ENCODE assay signal across 1 cellular context in the genomic region with DNA sequence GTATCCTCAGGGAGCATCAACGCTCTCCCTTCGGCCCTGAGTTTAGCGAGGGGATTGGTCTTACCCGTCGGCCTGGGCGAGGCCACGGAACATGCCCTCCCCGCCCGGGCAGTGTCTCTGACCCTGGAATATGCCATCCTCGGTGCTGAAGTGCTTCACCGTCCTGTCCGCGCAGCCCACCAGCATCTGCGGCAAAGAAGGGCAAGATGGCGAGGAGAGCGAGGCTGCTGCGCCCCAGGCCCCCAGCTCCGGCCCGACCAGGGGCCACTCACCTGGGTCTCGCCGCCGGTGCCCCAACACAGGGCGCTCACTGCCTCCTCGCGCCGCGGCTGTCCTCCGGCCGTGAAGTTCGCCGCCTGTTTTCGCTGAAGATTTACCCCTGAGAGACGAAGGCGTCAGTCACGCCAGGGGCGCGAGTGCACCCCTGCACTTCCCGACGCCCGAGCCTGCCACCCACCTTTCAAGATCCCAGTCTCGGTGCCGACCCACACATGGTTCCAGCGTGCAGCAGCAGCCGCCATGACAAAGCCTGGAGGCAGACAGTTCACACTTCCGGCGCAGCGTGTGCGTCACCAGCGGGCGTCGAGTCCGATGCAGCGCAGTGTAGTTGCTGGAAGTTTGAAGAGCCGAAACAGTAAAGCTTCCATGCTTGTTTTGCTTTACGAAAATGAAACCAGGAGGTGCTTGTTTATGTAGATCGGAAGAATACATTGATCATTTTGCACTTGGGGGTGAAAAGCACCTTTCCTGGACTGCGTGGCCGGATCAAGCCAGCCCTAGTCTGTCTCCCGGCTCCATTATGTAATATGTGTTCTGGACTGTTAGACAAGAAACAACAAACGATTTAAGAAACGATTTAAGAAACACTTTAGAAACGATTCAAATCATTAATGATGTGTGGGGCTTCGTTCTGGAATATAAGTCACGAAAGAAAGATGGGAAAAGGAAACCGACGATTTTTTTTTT.
TF ChIP-seq lines count a peak whose summit lies in the region.

TSS of gene WDR74 (minus strand) at position 541 of the 966 bp plus-strand sequence. CDS start at position 521, 20 bp downstream.

TF ChIP-seq in GM12878, 131 proteins besides CTCF, POLR2A, EP300 and RAD21 (continued from another document and continues in another):
- TF ChIP-seq, protein P1, sequence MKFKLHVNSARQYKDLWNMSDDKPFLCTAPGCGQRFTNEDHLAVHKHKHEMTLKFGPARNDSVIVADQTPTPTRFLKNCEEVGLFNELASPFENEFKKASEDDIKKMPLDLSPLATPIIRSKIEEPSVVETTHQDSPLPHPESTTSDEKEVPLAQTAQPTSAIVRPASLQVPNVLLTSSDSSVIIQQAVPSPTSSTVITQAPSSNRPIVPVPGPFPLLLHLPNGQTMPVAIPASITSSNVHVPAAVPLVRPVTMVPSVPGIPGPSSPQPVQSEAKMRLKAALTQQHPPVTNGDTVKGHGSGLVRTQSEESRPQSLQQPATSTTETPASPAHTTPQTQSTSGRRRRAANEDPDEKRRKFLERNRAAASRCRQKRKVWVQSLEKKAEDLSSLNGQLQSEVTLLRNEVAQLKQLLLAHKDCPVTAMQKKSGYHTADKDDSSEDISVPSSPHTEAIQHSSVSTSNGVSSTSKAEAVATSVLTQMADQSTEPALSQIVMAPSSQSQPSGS (IDR thresholded peaks at IDR 0.05; ENCODE audit: low read length), result peak; percentile 46; the same call in 1 of the 2 replicates
- TF ChIP-seq ASH2L (IDR thresholded peaks at IDR 0.05; ENCODE audit: borderline replicate concordance, low read depth) (no peak), RCOR1 (conservative IDR thresholded peaks at IDR 0.05; ENCODE audit: low read depth, low read length) (no peak), BHLHE40 (IDR thresholded peaks at IDR 0.05; ENCODE audit: borderline replicate concordance in 1 of 2, low read depth in 2 of 2, low read length in 1 of 2) (peak; percentile 54 to 57), IRF4 (IDR thresholded peaks at IDR 0.05; ENCODE audit: low read depth, low read length) (peak; percentile 73), ZBED1 (IDR thresholded peaks at IDR 0.05; ENCODE audit: borderline replicate concordance) (no peak; the same call in 1 of the 2 replicates), NKRF (conservative IDR thresholded peaks at IDR 0.05) (peak; percentile 99), ZSCAN29 (IDR thresholded peaks at IDR 0.05) (no peak), NFYA (IDR thresholded peaks at IDR 0.05; ENCODE audit: borderline replicate concordance, low read depth, low read length) (no peak), ZZZ3 (IDR thresholded peaks at IDR 0.05; ENCODE audit: control insufficient read depth, insufficient read length, low read depth) (no peak), MYB (IDR thresholded peaks at IDR 0.05; ENCODE audit: borderline replicate concordance, low read depth, low read length) (no peak; the same call in 1 of the 2 replicates), RFX5 (IDR thresholded peaks at IDR 0.05; ENCODE audit: low read depth, low read length) (peak; percentile 50; the same call in 1 of the 2 replicates), GATAD2B (conservative IDR thresholded peaks at IDR 0.05; ENCODE audit: low read depth) (peak; percentile 36; the same call in 1 of the 2 replicates), NFIC (IDR thresholded peaks at IDR 0.05; ENCODE audit: low read depth, low read length) (no peak; the same call in 1 of the 2 replicates), CREM (IDR thresholded peaks at IDR 0.05; ENCODE audit: low read depth) (peak; percentile 100), CBX5 (IDR thresholded peaks at IDR 0.05; ENCODE audit: low read depth) (no peak), FOXM1 (IDR thresholded peaks at IDR 0.05; ENCODE audit: low read depth, low read length) (no peak), LARP7 (IDR thresholded peaks at IDR 0.05) (peak; percentile 76), KDM1A (IDR thresholded peaks at IDR 0.05; ENCODE audit: borderline replicate concordance) (no peak), TARDBP (IDR thresholded peaks at IDR 0.05; ENCODE audit: borderline replicate concordance) (peak; percentile 80), EZH2 (IDR thresholded peaks at IDR 0.05; ENCODE audit: borderline replicate concordance, control insufficient read depth, low read depth, low read length) (no peak), SREBF1 (IDR thresholded peaks at IDR 0.05; ENCODE audit: low read length) (no peak), E4F1 (IDR thresholded peaks at IDR 0.05; ENCODE audit: borderline replicate concordance, partially characterized antibody) (no peak), MXI1 (IDR thresholded peaks at IDR 0.05; ENCODE audit: low read depth, low read length) (peak; percentile 100)
- TF ChIP-seq, protein P2, sequence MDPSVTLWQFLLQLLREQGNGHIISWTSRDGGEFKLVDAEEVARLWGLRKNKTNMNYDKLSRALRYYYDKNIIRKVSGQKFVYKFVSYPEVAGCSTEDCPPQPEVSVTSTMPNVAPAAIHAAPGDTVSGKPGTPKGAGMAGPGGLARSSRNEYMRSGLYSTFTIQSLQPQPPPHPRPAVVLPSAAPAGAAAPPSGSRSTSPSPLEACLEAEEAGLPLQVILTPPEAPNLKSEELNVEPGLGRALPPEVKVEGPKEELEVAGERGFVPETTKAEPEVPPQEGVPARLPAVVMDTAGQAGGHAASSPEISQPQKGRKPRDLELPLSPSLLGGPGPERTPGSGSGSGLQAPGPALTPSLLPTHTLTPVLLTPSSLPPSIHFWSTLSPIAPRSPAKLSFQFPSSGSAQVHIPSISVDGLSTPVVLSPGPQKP (IDR thresholded peaks at IDR 0.05; ENCODE audit: low read depth, low read length), result peak; percentile 93
- TF ChIP-seq, protein P3, sequence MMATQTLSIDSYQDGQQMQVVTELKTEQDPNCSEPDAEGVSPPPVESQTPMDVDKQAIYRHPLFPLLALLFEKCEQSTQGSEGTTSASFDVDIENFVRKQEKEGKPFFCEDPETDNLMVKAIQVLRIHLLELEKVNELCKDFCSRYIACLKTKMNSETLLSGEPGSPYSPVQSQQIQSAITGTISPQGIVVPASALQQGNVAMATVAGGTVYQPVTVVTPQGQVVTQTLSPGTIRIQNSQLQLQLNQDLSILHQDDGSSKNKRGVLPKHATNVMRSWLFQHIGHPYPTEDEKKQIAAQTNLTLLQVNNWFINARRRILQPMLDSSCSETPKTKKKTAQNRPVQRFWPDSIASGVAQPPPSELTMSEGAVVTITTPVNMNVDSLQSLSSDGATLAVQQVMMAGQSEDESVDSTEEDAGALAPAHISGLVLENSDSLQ (IDR thresholded peaks at IDR 0.05), result peak; percentile 10; the same call in 1 of the 2 replicates
- TF ChIP-seq, protein P4, sequence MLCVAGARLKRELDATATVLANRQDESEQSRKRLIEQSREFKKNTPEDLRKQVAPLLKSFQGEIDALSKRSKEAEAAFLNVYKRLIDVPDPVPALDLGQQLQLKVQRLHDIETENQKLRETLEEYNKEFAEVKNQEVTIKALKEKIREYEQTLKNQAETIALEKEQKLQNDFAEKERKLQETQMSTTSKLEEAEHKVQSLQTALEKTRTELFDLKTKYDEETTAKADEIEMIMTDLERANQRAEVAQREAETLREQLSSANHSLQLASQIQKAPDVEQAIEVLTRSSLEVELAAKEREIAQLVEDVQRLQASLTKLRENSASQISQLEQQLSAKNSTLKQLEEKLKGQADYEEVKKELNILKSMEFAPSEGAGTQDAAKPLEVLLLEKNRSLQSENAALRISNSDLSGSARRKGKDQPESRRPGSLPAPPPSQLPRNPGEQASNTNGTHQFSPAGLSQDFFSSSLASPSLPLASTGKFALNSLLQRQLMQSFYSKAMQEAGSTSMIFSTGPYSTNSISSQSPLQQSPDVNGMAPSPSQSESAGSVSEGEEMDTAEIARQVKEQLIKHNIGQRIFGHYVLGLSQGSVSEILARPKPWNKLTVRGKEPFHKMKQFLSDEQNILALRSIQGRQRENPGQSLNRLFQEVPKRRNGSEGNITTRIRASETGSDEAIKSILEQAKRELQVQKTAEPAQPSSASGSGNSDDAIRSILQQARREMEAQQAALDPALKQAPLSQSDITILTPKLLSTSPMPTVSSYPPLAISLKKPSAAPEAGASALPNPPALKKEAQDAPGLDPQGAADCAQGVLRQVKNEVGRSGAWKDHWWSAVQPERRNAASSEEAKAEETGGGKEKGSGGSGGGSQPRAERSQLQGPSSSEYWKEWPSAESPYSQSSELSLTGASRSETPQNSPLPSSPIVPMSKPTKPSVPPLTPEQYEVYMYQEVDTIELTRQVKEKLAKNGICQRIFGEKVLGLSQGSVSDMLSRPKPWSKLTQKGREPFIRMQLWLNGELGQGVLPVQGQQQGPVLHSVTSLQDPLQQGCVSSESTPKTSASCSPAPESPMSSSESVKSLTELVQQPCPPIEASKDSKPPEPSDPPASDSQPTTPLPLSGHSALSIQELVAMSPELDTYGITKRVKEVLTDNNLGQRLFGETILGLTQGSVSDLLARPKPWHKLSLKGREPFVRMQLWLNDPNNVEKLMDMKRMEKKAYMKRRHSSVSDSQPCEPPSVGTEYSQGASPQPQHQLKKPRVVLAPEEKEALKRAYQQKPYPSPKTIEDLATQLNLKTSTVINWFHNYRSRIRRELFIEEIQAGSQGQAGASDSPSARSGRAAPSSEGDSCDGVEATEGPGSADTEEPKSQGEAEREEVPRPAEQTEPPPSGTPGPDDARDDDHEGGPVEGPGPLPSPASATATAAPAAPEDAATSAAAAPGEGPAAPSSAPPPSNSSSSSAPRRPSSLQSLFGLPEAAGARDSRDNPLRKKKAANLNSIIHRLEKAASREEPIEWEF (IDR thresholded peaks at IDR 0.05; ENCODE audit: insufficient replicate concordance, low read depth, low read length), result peak; percentile 55
- TF ChIP-seq, protein P5, sequence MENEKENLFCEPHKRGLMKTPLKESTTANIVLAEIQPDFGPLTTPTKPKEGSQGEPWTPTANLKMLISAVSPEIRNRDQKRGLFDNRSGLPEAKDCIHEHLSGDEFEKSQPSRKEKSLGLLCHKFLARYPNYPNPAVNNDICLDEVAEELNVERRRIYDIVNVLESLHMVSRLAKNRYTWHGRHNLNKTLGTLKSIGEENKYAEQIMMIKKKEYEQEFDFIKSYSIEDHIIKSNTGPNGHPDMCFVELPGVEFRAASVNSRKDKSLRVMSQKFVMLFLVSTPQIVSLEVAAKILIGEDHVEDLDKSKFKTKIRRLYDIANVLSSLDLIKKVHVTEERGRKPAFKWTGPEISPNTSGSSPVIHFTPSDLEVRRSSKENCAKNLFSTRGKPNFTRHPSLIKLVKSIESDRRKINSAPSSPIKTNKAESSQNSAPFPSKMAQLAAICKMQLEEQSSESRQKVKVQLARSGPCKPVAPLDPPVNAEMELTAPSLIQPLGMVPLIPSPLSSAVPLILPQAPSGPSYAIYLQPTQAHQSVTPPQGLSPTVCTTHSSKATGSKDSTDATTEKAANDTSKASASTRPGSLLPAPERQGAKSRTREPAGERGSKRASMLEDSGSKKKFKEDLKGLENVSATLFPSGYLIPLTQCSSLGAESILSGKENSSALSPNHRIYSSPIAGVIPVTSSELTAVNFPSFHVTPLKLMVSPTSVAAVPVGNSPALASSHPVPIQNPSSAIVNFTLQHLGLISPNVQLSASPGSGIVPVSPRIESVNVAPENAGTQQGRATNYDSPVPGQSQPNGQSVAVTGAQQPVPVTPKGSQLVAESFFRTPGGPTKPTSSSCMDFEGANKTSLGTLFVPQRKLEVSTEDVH (IDR thresholded peaks at IDR 0.05; ENCODE audit: low read depth, partially characterized antibody), result peak; percentile 77
- TF ChIP-seq, protein P6, sequence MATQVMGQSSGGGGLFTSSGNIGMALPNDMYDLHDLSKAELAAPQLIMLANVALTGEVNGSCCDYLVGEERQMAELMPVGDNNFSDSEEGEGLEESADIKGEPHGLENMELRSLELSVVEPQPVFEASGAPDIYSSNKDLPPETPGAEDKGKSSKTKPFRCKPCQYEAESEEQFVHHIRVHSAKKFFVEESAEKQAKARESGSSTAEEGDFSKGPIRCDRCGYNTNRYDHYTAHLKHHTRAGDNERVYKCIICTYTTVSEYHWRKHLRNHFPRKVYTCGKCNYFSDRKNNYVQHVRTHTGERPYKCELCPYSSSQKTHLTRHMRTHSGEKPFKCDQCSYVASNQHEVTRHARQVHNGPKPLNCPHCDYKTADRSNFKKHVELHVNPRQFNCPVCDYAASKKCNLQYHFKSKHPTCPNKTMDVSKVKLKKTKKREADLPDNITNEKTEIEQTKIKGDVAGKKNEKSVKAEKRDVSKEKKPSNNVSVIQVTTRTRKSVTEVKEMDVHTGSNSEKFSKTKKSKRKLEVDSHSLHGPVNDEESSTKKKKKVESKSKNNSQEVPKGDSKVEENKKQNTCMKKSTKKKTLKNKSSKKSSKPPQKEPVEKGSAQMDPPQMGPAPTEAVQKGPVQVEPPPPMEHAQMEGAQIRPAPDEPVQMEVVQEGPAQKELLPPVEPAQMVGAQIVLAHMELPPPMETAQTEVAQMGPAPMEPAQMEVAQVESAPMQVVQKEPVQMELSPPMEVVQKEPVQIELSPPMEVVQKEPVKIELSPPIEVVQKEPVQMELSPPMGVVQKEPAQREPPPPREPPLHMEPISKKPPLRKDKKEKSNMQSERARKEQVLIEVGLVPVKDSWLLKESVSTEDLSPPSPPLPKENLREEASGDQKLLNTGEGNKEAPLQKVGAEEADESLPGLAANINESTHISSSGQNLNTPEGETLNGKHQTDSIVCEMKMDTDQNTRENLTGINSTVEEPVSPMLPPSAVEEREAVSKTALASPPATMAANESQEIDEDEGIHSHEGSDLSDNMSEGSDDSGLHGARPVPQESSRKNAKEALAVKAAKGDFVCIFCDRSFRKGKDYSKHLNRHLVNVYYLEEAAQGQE (IDR thresholded peaks at IDR 0.05; ENCODE audit: low read depth, low read length), result no peak
